ENCODE assay signal across 10 cellular contexts in the genomic region with DNA sequence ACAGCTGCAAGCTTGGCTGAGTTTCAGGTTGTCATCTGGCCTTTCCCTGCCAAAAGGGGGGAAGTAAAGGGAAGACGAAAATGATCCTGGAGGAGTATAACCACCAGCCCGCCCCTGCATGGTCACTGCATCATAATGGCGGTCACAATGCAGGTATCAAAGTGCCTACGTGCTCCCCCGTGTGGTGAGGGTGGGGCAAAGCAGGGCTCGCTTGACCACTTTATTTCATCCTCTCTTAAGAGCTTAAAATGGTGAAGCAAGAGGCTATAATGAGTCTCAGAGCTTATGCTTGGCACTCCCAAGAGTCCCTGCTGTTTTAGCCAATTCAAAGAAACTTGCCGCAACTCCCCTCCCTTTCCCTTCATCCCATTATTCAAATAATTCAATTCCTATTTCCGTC.
DNase-seq lines count a peak whose midpoint lies in the region; ATAC-seq, FAIRE-seq and TF ChIP-seq lines count a peak whose summit lies in the region.
"Had no signal": no experiment of that assay in that cellular context is flagged by ENCODE, and none has a peak within 500 bp of the region (broad histone marks: within the 10 kb centered on the region; RNA-seq: fewer than 3 reads in every experiment).

No MANE protein-coding gene starts in this region.

- no peak overlapping the region for H3K9ac ChIP-seq in astrocyte (ENCODE audit: low read length)
- H3K9ac ChIP-seq: BLaER1 treated with 17β-estradiol and CSF1 and Interleukin-3, amounts not matched to agents 10 nM and 100 nM had no signal

- H3K36me3 ChIP-seq in astrocyte (ENCODE audit: insufficient read depth, low read length) (no peaks in the 10 kb centered on the region), psoas muscle (ENCODE audit: insufficient read depth in 1 of 2, low read depth in 1 of 2) (no peaks in the 10 kb centered on the region)
- H3K36me3 ChIP-seq: BLaER1 treated with 17β-estradiol and CSF1 and Interleukin-3, amounts not matched to agents 10 nM and 100 nM had no signal

- no peaks in the 10 kb centered on the region for H3K4me1 Mint-ChIP-seq in astrocyte (ENCODE audit: low read depth, unreplicated experiment)
- H3K4me1 Mint-ChIP-seq in stimulated activated effector memory CD8-positive, alpha-beta T cell treated with anti-CD3 and anti-CD28 coated beads, Interleukin-12 subunit alpha, Interleukin-12 subunit beta, amount 100 ng/mL, for 72 hours: no peaks in the 10 kb centered on the region
- H3K4me1 Mint-ChIP-seq: nephron had no signal

- intact Hi-C loops in psoas muscle (cut with DNase I): no loop called here

- TF ChIP-seq CTCF in astrocyte (IDR thresholded peaks at IDR 0.05; ENCODE audit: insufficient read depth, low read depth, low read length) (no peak), psoas muscle (IDR thresholded peaks at IDR 0.05) (peak; percentile 12)

- H3K79me2 ChIP-seq in astrocyte (ENCODE audit: insufficient read depth, low read length): no peaks in the 10 kb centered on the region

- peak; percentile 84 for FAIRE-seq in astrocyte (lab: Jason Lieb, UNC)

- H3K27me3 ChIP-seq in astrocyte (ENCODE audit: insufficient read depth, low read length) (no peaks in the 10 kb centered on the region), psoas muscle (ENCODE audit: insufficient read depth in 3 of 3, low read length in 2 of 3) (no peaks in the 10 kb centered on the region)

- H4K20me1 ChIP-seq in astrocyte (ENCODE audit: insufficient read depth, low read length): no peaks in the 10 kb centered on the region
- H4K20me1 ChIP-seq: BLaER1 treated with 17β-estradiol and CSF1 and Interleukin-3, amounts not matched to agents 10 nM and 100 nM had no signal

- peak; percentile 6 for DNase-seq in NCI-H2171 treated with DMSO at 0.1 percent for 48 hours (lab: John Stamatoyannopoulos, UW)
- DNase-seq in NCI-H2171 (lab: John Stamatoyannopoulos, UW): no peak
- DNase-seq in astrocyte (ENCODE audit: low read depth): no peak
- DNase-seq in psoas muscle: no peak
- DNase-seq in stimulated activated effector memory CD8-positive, alpha-beta T cell treated with anti-CD3 and anti-CD28 coated beads, Interleukin-12 subunit alpha, Interleukin-12 subunit beta, amount 100 ng/mL, for 72 hours (ENCODE audit: low spot score in 2 of 2): no peak
- no peak for DNase-seq in NCI-H226

- 40 to 61% (median 57%) methylated on average over 8 of the region's 8 CpGs for WGBS in psoas muscle, 3 donors

- H3K27ac Mint-ChIP-seq in astrocyte (ENCODE audit: unreplicated experiment): no peak overlapping the region
- no peak overlapping the region for H3K27ac Mint-ChIP-seq in stimulated activated effector memory CD8-positive, alpha-beta T cell treated with anti-CD3 and anti-CD28 coated beads, Interleukin-12 subunit alpha, Interleukin-12 subunit beta, amount 100 ng/mL, for 72 hours
- H3K27ac Mint-ChIP-seq: nephron had no signal

- H3K27ac ChIP-seq in astrocyte (ENCODE audit: low read depth, low read length) (no peak overlapping the region), psoas muscle (no peak overlapping the region)
- H3K27ac ChIP-seq: BLaER1 treated with 17β-estradiol and CSF1 and Interleukin-3, amounts not matched to agents 10 nM and 100 nM had no signal

- H3K9me3 ChIP-seq in astrocyte (ENCODE audit: insufficient read depth, low read depth, low read length) (no peaks in the 10 kb centered on the region), psoas muscle (no peaks in the 10 kb centered on the region)

- H3K4me1 ChIP-seq in astrocyte (ENCODE audit: insufficient read depth, low read length): no peaks in the 10 kb centered on the region
- H3K4me1 ChIP-seq in psoas muscle: no peaks in the 10 kb centered on the region
- H3K4me1 ChIP-seq: BLaER1 treated with 17β-estradiol and CSF1 and Interleukin-3, amounts not matched to agents 10 nM and 100 nM had no signal

- no peaks in the 10 kb centered on the region for H3K36me3 Mint-ChIP-seq in astrocyte (ENCODE audit: low read depth, unreplicated experiment)
- no peaks in the 10 kb centered on the region for H3K36me3 Mint-ChIP-seq in stimulated activated effector memory CD8-positive, alpha-beta T cell treated with anti-CD3 and anti-CD28 coated beads, Interleukin-12 subunit alpha, Interleukin-12 subunit beta, amount 100 ng/mL, for 72 hours

- no peak overlapping the region for H2AFZ ChIP-seq in astrocyte (ENCODE audit: low read depth, low read length)

- no peak overlapping the region for H3K4me2 ChIP-seq in astrocyte (ENCODE audit: low read length)
- H3K4me2 ChIP-seq: BLaER1 treated with 17β-estradiol and CSF1 and Interleukin-3, amounts not matched to agents 10 nM and 100 nM had no signal

- H3K4me3 ChIP-seq in astrocyte (ENCODE audit: insufficient read depth, low read depth, low read length): no peak overlapping the region
- H3K4me3 ChIP-seq in psoas muscle: no peak overlapping the region
- H3K4me3 ChIP-seq: BLaER1 treated with 17β-estradiol and CSF1 and Interleukin-3, amounts not matched to agents 10 nM and 100 nM had no signal

- no peaks in the 10 kb centered on the region for H3K27me3 Mint-ChIP-seq in astrocyte (ENCODE audit: low read depth, unreplicated experiment)

- no peak overlapping the region for H3K4me3 Mint-ChIP-seq in astrocyte (ENCODE audit: unreplicated experiment)
- no peak overlapping the region for H3K4me3 Mint-ChIP-seq in stimulated activated effector memory CD8-positive, alpha-beta T cell treated with anti-CD3 and anti-CD28 coated beads, Interleukin-12 subunit alpha, Interleukin-12 subunit beta, amount 100 ng/mL, for 72 hours
- H3K4me3 Mint-ChIP-seq: nephron had no signal

- ATAC-seq in HG03342 (IDR thresholded peaks at IDR 0.05; ENCODE audit: unreplicated experiment): peak; percentile 72
- ATAC-seq in psoas muscle: no peak
- ATAC-seq in stimulated activated effector memory CD8-positive, alpha-beta T cell treated with anti-CD3 and anti-CD28 coated beads, Interleukin-12 subunit alpha, Interleukin-12 subunit beta, amount 100 ng/mL, for 72 hours: no peak
- no peak for ATAC-seq in HG03045 (IDR thresholded peaks at IDR 0.05; ENCODE audit: unreplicated experiment)

- no peaks in the 10 kb centered on the region for H3K9me3 Mint-ChIP-seq in astrocyte (ENCODE audit: unreplicated experiment)
- H3K9me3 Mint-ChIP-seq in stimulated activated effector memory CD8-positive, alpha-beta T cell treated with anti-CD3 and anti-CD28 coated beads, Interleukin-12 subunit alpha, Interleukin-12 subunit beta, amount 100 ng/mL, for 72 hours: no peaks in the 10 kb centered on the region
- H3K9me3 Mint-ChIP-seq: nephron had no signal
